9 cellular contexts compared by ENCODE assay signal in the genomic region with DNA sequence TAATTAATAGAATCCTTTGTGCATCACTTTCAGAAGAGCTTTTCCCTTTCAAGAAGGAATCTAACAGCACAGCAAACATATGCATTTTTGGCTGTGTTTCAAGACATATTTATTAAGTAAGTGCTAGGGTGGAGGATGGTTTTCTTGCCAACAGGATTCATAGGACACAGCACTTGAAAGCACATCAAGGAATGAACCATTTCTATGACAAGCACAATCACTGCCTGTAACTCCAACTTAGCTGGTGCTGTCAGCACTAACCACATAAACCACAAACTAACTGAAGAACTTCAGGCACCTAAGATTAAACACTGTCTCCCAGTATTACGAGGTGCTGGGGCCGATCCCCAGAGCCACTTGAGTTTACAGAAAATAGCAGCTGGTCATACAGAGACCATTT. TPM values are rescaled to one million over a fixed set of nuclear protein-coding genes. Genes with fewer than 3 reads are reported as not detected.
DNase-seq lines count a peak whose midpoint lies in the region; ATAC-seq and TF ChIP-seq lines count a peak whose summit lies in the region.
"Had no signal": no experiment of that assay in that cellular context is flagged by ENCODE, and none has a peak within 500 bp of the region (broad histone marks: within the 10 kb centered on the region; RNA-seq: fewer than 3 reads in every experiment).

No MANE protein-coding gene starts in this region.

- TF ChIP-seq CTCF in GM12865 (IDR thresholded peaks at IDR 0.05; ENCODE audit: insufficient read depth, low read depth, low read length, missing control alignments) (no peak), cardiac fibroblast (IDR thresholded peaks at IDR 0.05; ENCODE audit: low read depth, low read length) (no peak), osteoblast (IDR thresholded peaks at IDR 0.05; ENCODE audit: extremely low read depth, low read depth, low read length) (no peak)

- peak overlapping the region; percentile 23 for H2AFZ ChIP-seq in osteoblast (ENCODE audit: low read length)

- no peaks in the 10 kb centered on the region for H3K36me3 Mint-ChIP-seq in T-helper 2 cell treated with Interferon-gamma antibody and Interleukin-4, amounts not matched to agents 5 μg/mL and 100 μg/mL, for 36 hours (ENCODE audit: low read depth)

- no peaks in the 10 kb centered on the region for H3K9me3 Mint-ChIP-seq in T-helper 2 cell treated with Interferon-gamma antibody and Interleukin-4, amounts not matched to agents 5 μg/mL and 100 μg/mL, for 36 hours

- peak overlapping the region; percentile 63 for H3K4me2 ChIP-seq in osteoblast (ENCODE audit: insufficient read depth, low read length)

- H3K27me3 Mint-ChIP-seq in T-helper 2 cell treated with Interferon-gamma antibody and Interleukin-4, amounts not matched to agents 5 μg/mL and 100 μg/mL, for 36 hours (ENCODE audit: low read depth), result peaks cover 15% of the 10 kb centered on the region

- no peaks in the 10 kb centered on the region for H3K79me2 ChIP-seq in osteoblast (ENCODE audit: insufficient read depth, low read length)

- no peaks in the 10 kb centered on the region for H3K36me3 ChIP-seq in osteoblast (ENCODE audit: insufficient read depth, low read length)

- H3K4me3 ChIP-seq in GM12865 (ENCODE audit: low read depth, low read length), result no peak overlapping the region
- H3K4me3 ChIP-seq in cardiac fibroblast (replicated peaks in 1 of 2; ENCODE audit: low read depth in 2 of 2, low read length in 2 of 2), result no peak overlapping the region
- H3K4me3 ChIP-seq in osteoblast (ENCODE audit: insufficient read depth, low read length), result no peak overlapping the region

- DNase-seq in GM12865 (ENCODE audit: low read depth) (peak; percentile 9), NCI-H524 (lab: John Stamatoyannopoulos, UW) (peak; percentile 59 to 74), cardiac fibroblast (ENCODE audit: low read depth in 2 of 2) (peak; percentile 72 to 79), osteoblast (ENCODE audit: insufficient read length, low spot score, missing footprints) (no peak), SIG-M5 treated with dmso at 0.1 percent for 504 hours (lab: John Stamatoyannopoulos, UW; ENCODE audit: unreplicated experiment) (no peak)
- no peak for DNase-seq in central memory CD4-positive, alpha-beta T cell
- no peak for DNase-seq in T-helper 2 cell treated with Interferon-gamma antibody and Interleukin-4, amounts not matched to agents 5 μg/mL and 100 μg/mL, for 36 hours (ENCODE audit: low spot score)
- DNase-seq: NCI-H2171 had no signal

- peaks cover 20% of the 10 kb centered on the region for H3K4me1 ChIP-seq in osteoblast (ENCODE audit: insufficient read depth, low read length)

- no peaks in the 10 kb centered on the region for H3K27me3 ChIP-seq in osteoblast (ENCODE audit: insufficient read depth, low read length)

- no peaks in the 10 kb centered on the region for H4K20me1 ChIP-seq in osteoblast (ENCODE audit: insufficient read depth, low read length)

- H3K27ac ChIP-seq in osteoblast (ENCODE audit: low read depth, low read length), result no peak overlapping the region

- H3K9me3 ChIP-seq in osteoblast (ENCODE audit: low read depth, low read length), result no peaks in the 10 kb centered on the region

- no peak overlapping the region for H3K4me3 Mint-ChIP-seq in T-helper 2 cell treated with Interferon-gamma antibody and Interleukin-4, amounts not matched to agents 5 μg/mL and 100 μg/mL, for 36 hours

- ATAC-seq in HG03439 (IDR thresholded peaks at IDR 0.05; ENCODE audit: unreplicated experiment), result no peak

- peaks cover 2% of the 10 kb centered on the region for H3K4me1 Mint-ChIP-seq in T-helper 2 cell treated with Interferon-gamma antibody and Interleukin-4, amounts not matched to agents 5 μg/mL and 100 μg/mL, for 36 hours (ENCODE audit: low read depth)

- H3K27ac Mint-ChIP-seq in T-helper 2 cell treated with Interferon-gamma antibody and Interleukin-4, amounts not matched to agents 5 μg/mL and 100 μg/mL, for 36 hours, result no peak overlapping the region

RNA-seq across cellular contexts. Expression of gene SPRED1, which starts 35.5 kb away (rescaled TPM):
- total RNA-seq in osteoblast, result 32.6 and 32.7 TPM in 2 replicates

Comparison
In these comparisons a context has a peak if more than half of its experiments do, and no peak if none do; other contexts are left out.
1. DNase-seq: peak in GM12865 (single experiment), NCI-H524 (2 of 2) and cardiac fibroblast (2 of 2); none in osteoblast (single experiment), central memory CD4-positive, alpha-beta T cell (single experiment), SIG-M5 treated with dmso at 0.1 percent for 504 hours (single experiment) and T-helper 2 cell treated with Interferon-gamma antibody and Interleukin-4, amounts not matched to agents 5 μg/mL and 100 μg/mL, for 36 hours (single experiment).